Comparison of ENCODE assay signal across 1 cellular context in the genomic region with DNA sequence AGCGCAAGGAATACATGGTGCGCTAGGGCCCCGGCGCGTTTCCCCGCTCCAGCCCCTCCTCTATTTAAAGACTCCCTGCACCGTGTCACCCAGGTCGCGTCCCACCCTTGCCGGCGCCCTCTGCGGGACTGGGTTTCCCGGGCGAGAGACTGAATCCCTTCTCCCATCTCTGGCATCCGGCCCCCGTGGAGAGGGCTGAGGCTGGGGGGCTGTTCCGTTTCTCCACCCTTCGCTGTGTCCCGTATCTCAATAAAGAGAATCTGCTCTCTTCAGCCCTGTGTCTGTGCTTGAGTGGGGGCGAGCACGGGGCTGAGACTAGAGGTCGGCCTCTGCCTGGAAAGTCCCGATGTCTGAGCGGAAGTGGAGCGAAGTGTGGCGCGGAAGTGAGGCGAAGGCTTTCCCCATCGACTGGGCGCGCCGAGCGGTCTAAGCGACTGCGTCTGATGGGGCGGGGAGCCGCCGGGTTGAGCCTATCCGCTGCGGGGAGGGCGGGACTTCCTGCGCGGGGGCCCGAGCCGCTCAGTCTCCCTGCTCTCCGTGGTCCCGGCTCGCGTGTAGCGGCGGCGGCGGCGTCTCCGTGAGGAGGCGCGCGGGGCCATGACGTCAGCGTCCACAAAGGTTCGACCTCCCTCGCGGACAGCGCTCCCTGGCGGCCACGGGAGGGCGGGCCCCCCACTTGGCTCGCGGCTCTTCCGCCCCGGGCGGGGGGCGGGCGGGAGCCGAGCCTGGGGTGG.
TF ChIP-seq lines count a peak whose summit lies in the region.

No MANE protein-coding gene starts in this region.

TF ChIP-seq in HepG2, 621 proteins besides CTCF, POLR2A, EP300 and RAD21 (continued from another document and continues in another):
- TF ChIP-seq ZNF383 (CRISPR knock-in tag; IDR thresholded peaks at IDR 0.05; ENCODE audit: borderline replicate concordance) = peak; percentile 59; the same call in 1 of the 2 replicates
- peak; percentile 84 for TF ChIP-seq TBX2 (CRISPR knock-in tag; IDR thresholded peaks at IDR 0.05; ENCODE audit: borderline replicate concordance)
- no peak for TF ChIP-seq NCOA5 (CRISPR knock-in tag; IDR thresholded peaks at IDR 0.05)
- TF ChIP-seq ZFP36 (IDR thresholded peaks at IDR 0.05; ENCODE audit: borderline replicate concordance, low read depth, low read length, partially characterized antibody) = no peak
- TF ChIP-seq, protein P1, sequence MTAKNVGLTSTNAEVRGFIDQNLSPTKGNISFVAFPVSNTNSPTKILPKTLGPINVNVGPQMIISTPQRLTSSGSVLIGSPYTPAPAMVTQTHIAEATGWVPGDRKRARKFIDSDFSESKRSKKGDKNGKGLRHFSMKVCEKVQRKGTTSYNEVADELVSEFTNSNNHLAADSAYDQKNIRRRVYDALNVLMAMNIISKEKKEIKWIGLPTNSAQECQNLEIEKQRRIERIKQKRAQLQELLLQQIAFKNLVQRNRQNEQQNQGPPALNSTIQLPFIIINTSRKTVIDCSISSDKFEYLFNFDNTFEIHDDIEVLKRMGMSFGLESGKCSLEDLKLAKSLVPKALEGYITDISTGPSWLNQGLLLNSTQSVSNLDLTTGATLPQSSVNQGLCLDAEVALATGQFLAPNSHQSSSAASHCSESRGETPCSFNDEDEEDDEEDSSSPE (CRISPR knock-in tag; IDR thresholded peaks at IDR 0.05) = peak; percentile 83
- no peak for TF ChIP-seq ZNF30 (CRISPR knock-in tag; IDR thresholded peaks at IDR 0.05)
- TF ChIP-seq, protein P2, sequence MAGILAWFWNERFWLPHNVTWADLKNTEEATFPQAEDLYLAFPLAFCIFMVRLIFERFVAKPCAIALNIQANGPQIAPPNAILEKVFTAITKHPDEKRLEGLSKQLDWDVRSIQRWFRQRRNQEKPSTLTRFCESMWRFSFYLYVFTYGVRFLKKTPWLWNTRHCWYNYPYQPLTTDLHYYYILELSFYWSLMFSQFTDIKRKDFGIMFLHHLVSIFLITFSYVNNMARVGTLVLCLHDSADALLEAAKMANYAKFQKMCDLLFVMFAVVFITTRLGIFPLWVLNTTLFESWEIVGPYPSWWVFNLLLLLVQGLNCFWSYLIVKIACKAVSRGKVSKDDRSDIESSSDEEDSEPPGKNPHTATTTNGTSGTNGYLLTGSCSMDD (CRISPR knock-in tag; IDR thresholded peaks at IDR 0.05) = no peak
- TF ChIP-seq HMG20A (CRISPR knock-in tag; IDR thresholded peaks at IDR 0.05; ENCODE audit: borderline replicate concordance) = no peak
- no peak for TF ChIP-seq ZNF33B (CRISPR knock-in tag; IDR thresholded peaks at IDR 0.05)
- peak; percentile 67 for TF ChIP-seq ATF1 (CRISPR knock-in tag; IDR thresholded peaks at IDR 0.05)
- TF ChIP-seq BRCA1 (CRISPR knock-in tag; IDR thresholded peaks at IDR 0.05) = 0 out of 2 replicates have a peak, but pooled peaks have one; percentile 8
- no peak for TF ChIP-seq GPN1 (CRISPR knock-in tag; IDR thresholded peaks at IDR 0.05; ENCODE audit: borderline replicate concordance)
- no peak for TF ChIP-seq ZNF3 (CRISPR knock-in tag; IDR thresholded peaks at IDR 0.05)
- TF ChIP-seq TBP (CRISPR knock-in tag; IDR thresholded peaks at IDR 0.05) = no peak
- peak; percentile 91 for TF ChIP-seq KAT8 (CRISPR knock-in tag; IDR thresholded peaks at IDR 0.05)
- no peak; the same call in 1 of the 2 replicates for TF ChIP-seq REPIN1 (CRISPR knock-in tag; IDR thresholded peaks at IDR 0.05; ENCODE audit: borderline replicate concordance, low read depth)
- TF ChIP-seq, protein P3, sequence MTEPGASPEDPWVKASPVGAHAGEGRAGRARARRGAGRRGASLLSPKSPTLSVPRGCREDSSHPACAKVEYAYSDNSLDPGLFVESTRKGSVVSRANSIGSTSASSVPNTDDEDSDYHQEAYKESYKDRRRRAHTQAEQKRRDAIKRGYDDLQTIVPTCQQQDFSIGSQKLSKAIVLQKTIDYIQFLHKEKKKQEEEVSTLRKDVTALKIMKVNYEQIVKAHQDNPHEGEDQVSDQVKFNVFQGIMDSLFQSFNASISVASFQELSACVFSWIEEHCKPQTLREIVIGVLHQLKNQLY (CRISPR knock-in tag; IDR thresholded peaks at IDR 0.05) = no peak
- no peak for TF ChIP-seq ZNF337 (CRISPR knock-in tag; IDR thresholded peaks at IDR 0.05; ENCODE audit: borderline replicate concordance, low read depth)
- no peak for TF ChIP-seq MBNL3 (CRISPR knock-in tag; conservative IDR thresholded peaks at IDR 0.05)
- no peak; the same call in 1 of the 2 replicates for TF ChIP-seq ESRRA (CRISPR knock-in tag; IDR thresholded peaks at IDR 0.05; ENCODE audit: low read depth)
- TF ChIP-seq FOXC1 (CRISPR knock-in tag; IDR thresholded peaks at IDR 0.05; ENCODE audit: borderline replicate concordance) = peak; percentile 88; the same call in 1 of the 2 replicates
- TF ChIP-seq ZNF75D (CRISPR knock-in tag; IDR thresholded peaks at IDR 0.05; ENCODE audit: borderline replicate concordance) = no peak
- TF ChIP-seq ZNF660 (CRISPR knock-in tag; IDR thresholded peaks at IDR 0.05; ENCODE audit: borderline replicate concordance, low read depth) = no peak
- TF ChIP-seq ONECUT2 (CRISPR knock-in tag; IDR thresholded peaks at IDR 0.05) = peak; percentile 57; the same call in 1 of the 2 replicates
- no peak for TF ChIP-seq TOE1 (CRISPR knock-in tag; IDR thresholded peaks at IDR 0.05)
- TF ChIP-seq POGK (CRISPR knock-in tag; conservative IDR thresholded peaks at IDR 0.05) = no peak
- TF ChIP-seq NFE2L1 (CRISPR knock-in tag; IDR thresholded peaks at IDR 0.05; ENCODE audit: borderline replicate concordance) = no peak
- TF ChIP-seq CCDC6 (CRISPR knock-in tag; IDR thresholded peaks at IDR 0.05) = peak; percentile 84
- no peak for TF ChIP-seq BCL6 (CRISPR knock-in tag; IDR thresholded peaks at IDR 0.05)
- TF ChIP-seq ATAD3A (CRISPR knock-in tag; IDR thresholded peaks at IDR 0.05) = no peak
- TF ChIP-seq RFXAP (CRISPR knock-in tag; IDR thresholded peaks at IDR 0.05; ENCODE audit: borderline replicate concordance) = peak; percentile 66; the same call in 1 of the 2 replicates
- TF ChIP-seq ELK4 (CRISPR knock-in tag; IDR thresholded peaks at IDR 0.05; ENCODE audit: borderline replicate concordance) = no peak
- no peak for TF ChIP-seq ZBTB43 (CRISPR knock-in tag; conservative IDR thresholded peaks at IDR 0.05)
- TF ChIP-seq ZSCAN5A (CRISPR knock-in tag; IDR thresholded peaks at IDR 0.05; ENCODE audit: borderline replicate concordance) = peak; percentile 13; the same call in 1 of the 2 replicates
- no peak for TF ChIP-seq ZXDC (CRISPR knock-in tag; IDR thresholded peaks at IDR 0.05)
- TF ChIP-seq ZFP1 (CRISPR knock-in tag; IDR thresholded peaks at IDR 0.05) = no peak
- 0 out of 2 replicates have a peak, but pooled peaks have one; percentile 71 for TF ChIP-seq ZSCAN21 (CRISPR knock-in tag; IDR thresholded peaks at IDR 0.05; ENCODE audit: borderline replicate concordance)
- TF ChIP-seq AHR (CRISPR knock-in tag; IDR thresholded peaks at IDR 0.05) = no peak
- TF ChIP-seq, protein P4, sequence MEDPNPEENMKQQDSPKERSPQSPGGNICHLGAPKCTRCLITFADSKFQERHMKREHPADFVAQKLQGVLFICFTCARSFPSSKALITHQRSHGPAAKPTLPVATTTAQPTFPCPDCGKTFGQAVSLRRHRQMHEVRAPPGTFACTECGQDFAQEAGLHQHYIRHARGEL (CRISPR knock-in tag; IDR thresholded peaks at IDR 0.05) = no peak
- TF ChIP-seq MAX (IDR thresholded peaks at IDR 0.05) = no peak; the same call in 1 of the 2 replicates
- TF ChIP-seq ZKSCAN1 (IDR thresholded peaks at IDR 0.05; ENCODE audit: low read length) = no peak
- no peak for TF ChIP-seq KLF16 (CRISPR knock-in tag; IDR thresholded peaks at IDR 0.05)
- TF ChIP-seq ATF7 (IDR thresholded peaks at IDR 0.05) = peak; percentile 95
- TF ChIP-seq ATF7 (CRISPR knock-in tag; IDR thresholded peaks at IDR 0.05) = peak; percentile 94
- no peak for TF ChIP-seq PTBP1 (IDR thresholded peaks at IDR 0.05; ENCODE audit: low read depth, low read length, poor library complexity, severe bottlenecking)
- no peak for TF ChIP-seq ZNF468 (CRISPR knock-in tag; IDR thresholded peaks at IDR 0.05)
- peak; percentile 81 for TF ChIP-seq ZNF788 (CRISPR knock-in tag; IDR thresholded peaks at IDR 0.05; ENCODE audit: borderline replicate concordance)
- TF ChIP-seq ZNF557 (CRISPR knock-in tag; IDR thresholded peaks at IDR 0.05) = no peak
- TF ChIP-seq ATF2 (CRISPR knock-in tag; IDR thresholded peaks at IDR 0.05) = peak; percentile 99
- TF ChIP-seq ZBTB20 (CRISPR knock-in tag; IDR thresholded peaks at IDR 0.05; ENCODE audit: borderline replicate concordance, low read depth) = peak; percentile 24; the same call in 1 of the 2 replicates
- no peak for TF ChIP-seq ZNF674 (CRISPR knock-in tag; IDR thresholded peaks at IDR 0.05; ENCODE audit: low read depth)
